ENCODE assay signal across 29 cellular contexts in the genomic region with DNA sequence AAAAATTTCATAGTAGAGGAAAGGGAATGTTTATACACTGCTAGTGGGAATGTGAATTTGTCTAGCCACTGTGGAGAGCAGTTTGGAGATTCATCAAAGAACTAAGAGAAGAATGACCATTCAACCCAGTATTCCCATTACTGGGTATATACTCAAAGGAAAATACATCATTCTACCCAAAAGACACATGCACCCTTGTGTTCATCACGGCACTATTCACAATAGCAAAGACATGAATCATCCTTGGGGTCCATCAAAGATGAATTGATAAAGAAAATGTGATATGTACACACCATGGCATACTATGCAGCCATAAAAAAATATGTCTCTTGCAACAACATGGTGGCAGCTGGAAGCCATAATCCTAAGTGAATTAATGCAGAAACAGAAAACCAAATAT.
"Had no signal": no experiment of that assay in that cellular context is flagged by ENCODE, and none has a peak within 500 bp of the region (broad histone marks: within the 10 kb centered on the region; RNA-seq: fewer than 3 reads in every experiment).

No MANE protein-coding gene starts in this region.

- ATAC-seq: activated CD4-positive, alpha-beta T cell treated with anti-CD3 and anti-CD28 coated beads for 36 hours; activated CD8-positive, alpha-beta T cell treated with anti-CD3 and anti-CD28 coated beads for 36 hours; activated T-cell treated with anti-CD3 and anti-CD28 coated beads, Interleukin-2, amount 50 U/mL, for 4 hours; activated T-helper 17 cell treated with anti-CD3 and anti-CD28 coated beads, Interleukin-2, amount 50 U/mL, for 72 hours; body of pancreas; effector memory CD8-positive, alpha-beta T cell; foreskin keratinocyte; gastroesophageal sphincter; T-helper 17 cell had no signal

- H3K27ac ChIP-seq: body of pancreas, esophagus muscularis mucosa, foreskin keratinocyte, gastroesophageal sphincter, WERI-Rb-1 had no signal

- H3K27me3 ChIP-seq: body of pancreas, esophagus muscularis mucosa, foreskin keratinocyte, gastroesophageal sphincter had no signal

- DNase-seq: activated CD4-positive, alpha-beta T cell treated with anti-CD3 and anti-CD28 coated beads for 36 hours; activated CD4-positive, alpha-beta T cell treated with anti-CD3 and anti-CD28 coated beads, Interleukin-2, amount 50 U/mL, for 1 hour; activated CD4-positive, alpha-beta T cell treated with anti-CD3 and anti-CD28 coated beads, Interleukin-2, amount 50 U/mL, for 48 hours; activated CD4-positive, CD25-positive, alpha-beta regulatory T cell; activated CD4-positive, CD25-positive, alpha-beta regulatory T cell treated with anti-CD3 and anti-CD28 coated beads, Interleukin-2, amount 50 U/mL, for 72 hours; activated CD8-positive, alpha-beta memory T cell treated with anti-CD3 and anti-CD28 coated beads for 24 hours; activated CD8-positive, alpha-beta T cell treated with anti-CD3 and anti-CD28 coated beads for 36 hours; activated effector memory CD4-positive, alpha-beta T cell treated with Interleukin-2 at 50 U/mL for 16 hours; activated gamma-delta T cell treated with Interleukin-2 at 50 U/mL for 16 hours; activated naive CD4-positive, alpha-beta T cell treated with anti-CD3 and anti-CD28 coated beads, Interleukin-2, amount 50 U/mL, for 16 hours; activated naive CD4-positive, alpha-beta T cell treated with Interleukin-2 at 50 U/mL for 16 hours; activated T-cell treated with anti-CD3 and anti-CD28 coated beads, Interleukin-2, amount 50 U/mL, for 4 hours; amniotic stem cell; anterior cingulate cortex; body of pancreas; caudate nucleus; cortex of kidney; dermis blood vessel endothelial cell; effector CD4-positive, alpha-beta T cell; effector memory CD8-positive, alpha-beta T cell; erythroblast; foreskin keratinocyte; T-helper 1 cell; T-helper 17 cell; T1000; WERI-Rb-1 had no signal

- H3K36me3 ChIP-seq: esophagus muscularis mucosa, gastroesophageal sphincter, WERI-Rb-1 had no signal

- H3K4me3 ChIP-seq: body of pancreas, esophagus muscularis mucosa, gastroesophageal sphincter had no signal

- H3K9me3 ChIP-seq: body of pancreas, esophagus muscularis mucosa, gastroesophageal sphincter had no signal

- H3K4me1 ChIP-seq: body of pancreas had no signal
